8 cellular contexts compared by ENCODE assay signal in genomic region chr2:178412453-178412852, GRCh38. TPM values are rescaled to one million over a fixed set of nuclear protein-coding genes. Genes with fewer than 3 reads are reported as not detected.
A peak's percentile ranks its signal among the peaks of the same experiment; 100 is the strongest.
DNase-seq lines count a peak whose midpoint lies in the region; ATAC-seq, FAIRE-seq and TF ChIP-seq lines count a peak whose summit lies in the region.
"Not testable (repeated sequence)": the region's sequence is repeated elsewhere in the genome, so short reads cannot be mapped to it uniquely, and the experiment has no call there.

No MANE protein-coding gene starts in this region.

- not testable (repeated sequence) for TF ChIP-seq POLR2A in GM12878 (IDR thresholded peaks at IDR 0.05; ENCODE audit: low read depth, low read length)

- not testable (repeated sequence) for H3K4me1 Mint-ChIP-seq in GM23338
- H3K4me1 Mint-ChIP-seq in WTC11 (peaks cover 13% of the 10 kb centered on the region), immature natural killer cell (peaks cover 20 to 25% of the 10 kb centered on the region in 2 donors), neural crest cell (peaks cover 25% of the 10 kb centered on the region)
- peaks cover 23% of the 10 kb centered on the region for H3K4me1 Mint-ChIP-seq in activated T-cell treated with anti-CD3 and anti-CD28 coated beads, Interleukin-2, amount 50 U/mL, for 24 hours (ENCODE audit: low read depth)

- not testable (repeated sequence) for H3K27me3 ChIP-seq in BLaER1 treated with 17β-estradiol and CSF1 and Interleukin-3, amounts not matched to agents 10 nM and 100 nM; GM23338 (ENCODE audit: insufficient read depth); OCI-LY1 (ENCODE audit: insufficient read depth, low read length); GM12878 (replicated peaks in 1 of 2; ENCODE audit: control insufficient read depth in 2 of 2, insufficient read depth in 2 of 2, low read length in 1 of 2)

- H4K20me1 ChIP-seq in BLaER1 treated with 17β-estradiol and CSF1 and Interleukin-3, amounts not matched to agents 10 nM and 100 nM; GM23338 (replicated peaks; ENCODE audit: insufficient read depth); OCI-LY1 (ENCODE audit: insufficient read depth, low read length); GM12878 (ENCODE audit: control insufficient read depth, insufficient read depth): not testable (repeated sequence)

- POLR2A ChIA-PET in WTC11 (lab: Charles Lee) (interaction anchor here (0.7 to 1.5 kb wide), 3 partner anchors 130 to 1280 kb away, joined by 3 to 6 read pairs (median 3); no protein-coding TSS in a partner anchor), GM12878 (lab: Charles Lee) (interaction anchor here (1.4 to 5.1 kb wide), 3 partner anchors 8 to 19 kb away, joined by 4 to 64 read pairs (median 8); no protein-coding TSS in a partner anchor)

- peak overlapping the region in 8 of 11 experiments; percentile 92 to 99 (median 95); a peak in 9 of 22 replicates for H3K9ac ChIP-seq in BLaER1 treated with 17β-estradiol and CSF1 and Interleukin-3, amounts not matched to agents 10 nM and 100 nM
- not testable (repeated sequence) for H3K9ac ChIP-seq in OCI-LY1 (ENCODE audit: low read length)
- H3K9ac ChIP-seq in GM12878 (ENCODE audit: control insufficient read depth, insufficient read depth, low read length): peak overlapping the region; percentile 95; the same call in 1 of the 2 replicates

- intact Hi-C loops in GM12878 (cut with micrococcal nuclease; ENCODE audit: unreplicated experiment): not testable (repeated sequence)

- peak overlapping the region in 9 of 11 experiments; percentile 96 to 99 (median 99); a peak in 17 of 22 replicates for H3K27ac ChIP-seq in BLaER1 treated with 17β-estradiol and CSF1 and Interleukin-3, amounts not matched to agents 10 nM and 100 nM
- H3K27ac ChIP-seq in GM23338 (ENCODE audit: low read depth); GM12878 (ENCODE audit: control insufficient read depth, insufficient read depth): not testable (repeated sequence)
- peak overlapping the region; percentile 28 for H3K27ac ChIP-seq in OCI-LY1 (ENCODE audit: low read depth, low read length, poor library complexity, severe bottlenecking)

- H3K9me2 ChIP-seq in GM23338 (ENCODE audit: insufficient read depth); OCI-LY1 (ENCODE audit: low read depth, low read length): not testable (repeated sequence)

- ATAC-seq in GM23338, WTC11, GM12878: not testable (repeated sequence)

- not testable (repeated sequence) for H2AFZ ChIP-seq in GM23338; OCI-LY1 (ENCODE audit: low read length); GM12878 (ENCODE audit: control insufficient read depth, low read depth, low read length)

- TF ChIP-seq EP300 in GM12878 (IDR thresholded peaks at IDR 0.05; ENCODE audit: borderline replicate concordance in 1 of 2, control insufficient read depth in 1 of 2, low read depth in 2 of 2, low read length in 2 of 2): not testable (repeated sequence)

- CTCF ChIA-PET in WTC11 (lab: Charles Lee) (interaction anchor here (2.7 kb wide), 1 partner anchor 301 kb away, joined by 55 read pairs; the partner anchor contains the start of gene RBM45), GM12878 (lab: Yijun Ruan, JAX) (interaction anchor here (5.1 to 12.4 kb wide), 3 partner anchors 14 to 300 kb away, joined by 41 to 702 read pairs (median 101); partner anchors contain the start of genes PJVK, PRKRA and RBM45)

- H3K4me3 ChIP-seq in BLaER1 treated with 17β-estradiol and CSF1 and Interleukin-3, amounts not matched to agents 10 nM and 100 nM: peak overlapping the region in 6 of 10 experiments; percentile 58 to 77 (median 68); a peak in 6 of 20 replicates
- H3K4me3 ChIP-seq in GM23338; OCI-LY1 (ENCODE audit: low read depth, low read length, poor library complexity, severe bottlenecking); GM12878: not testable (repeated sequence)

- RAD21 ChIA-PET in GM12878 (lab: Charles Lee; ENCODE audit: unreplicated experiment): interaction anchor here (1.2 to 8.3 kb wide), 7 partner anchors 9 to 300 kb away, joined by 3 to 162 read pairs (median 5); partner anchors contain the start of genes PJVK, PRKRA and RBM45

- not testable (repeated sequence) for H3F3A ChIP-seq in GM23338 (replicated peaks; ENCODE audit: low read depth); OCI-LY1 (ENCODE audit: insufficient read depth, low read length)

- H3K36me3 ChIP-seq in BLaER1 treated with 17β-estradiol and CSF1 and Interleukin-3, amounts not matched to agents 10 nM and 100 nM: peaks cover 0 to 15% (median 4%) of the 10 kb centered on the region in 11 experiments; a peak in 8 of 22 replicates
- not testable (repeated sequence) for H3K36me3 ChIP-seq in GM23338 (ENCODE audit: insufficient read depth); OCI-LY1 (ENCODE audit: insufficient read depth, low read length); GM12878 (ENCODE audit: control insufficient read depth in 2 of 2, insufficient read depth in 2 of 2, low read length in 1 of 2)

- peaks cover 10% of the 10 kb centered on the region for H3K27me3 Mint-ChIP-seq in GM23338 (ENCODE audit: insufficient read depth, low read depth, poor library complexity)
- not testable (repeated sequence) for H3K27me3 Mint-ChIP-seq in WTC11 (ENCODE audit: low read depth); activated T-cell treated with anti-CD3 and anti-CD28 coated beads, Interleukin-2, amount 50 U/mL, for 24 hours; immature natural killer cell (ENCODE audit: low read depth in 3 of 3); neural crest cell (ENCODE audit: low read depth)

- H3K9me3 ChIP-seq in BLaER1 treated with 17β-estradiol and CSF1 and Interleukin-3, amounts not matched to agents 10 nM and 100 nM (replicated peaks in 1 of 11): peaks cover 0 to 14% (median 0%) of the 10 kb centered on the region in 11 experiments; a peak in 4 of 22 replicates
- not testable (repeated sequence) for H3K9me3 ChIP-seq in OCI-LY1 (ENCODE audit: low read length); GM12878 (replicated peaks; ENCODE audit: control insufficient read depth, insufficient read depth, low read length)

- not testable (repeated sequence) for DNase-seq in GM23338 (ENCODE audit: low spot score); WTC11 (ENCODE audit: low spot score); activated T-cell treated with anti-CD3 and anti-CD28 coated beads, Interleukin-2, amount 50 U/mL, for 24 hours; GM12878 (ENCODE audit: low read depth, low spot score); immature natural killer cell; neural crest cell (ENCODE audit: low read depth, low spot score)

- H3K4me3 Mint-ChIP-seq in GM23338 (peak overlapping the region; percentile 85; the same call in 2 of the 3 replicates), WTC11 (peak overlapping the region; percentile 77), immature natural killer cell (peak overlapping the region in 3 of 5 donors; percentile 86 to 95 (median 91)), neural crest cell (peak overlapping the region; percentile 87)
- peak overlapping the region; percentile 89 for H3K4me3 Mint-ChIP-seq in activated T-cell treated with anti-CD3 and anti-CD28 coated beads, Interleukin-2, amount 50 U/mL, for 24 hours

- H3K4me1 ChIP-seq in BLaER1 treated with 17β-estradiol and CSF1 and Interleukin-3, amounts not matched to agents 10 nM and 100 nM: peaks cover 16 to 50% (median 36%) of the 10 kb centered on the region in 10 experiments
- not testable (repeated sequence) for H3K4me1 ChIP-seq in GM23338 (ENCODE audit: insufficient read depth); GM12878 (ENCODE audit: control insufficient read depth, insufficient read depth, low read length)
- peaks cover 20% of the 10 kb centered on the region for H3K4me1 ChIP-seq in OCI-LY1 (ENCODE audit: insufficient read depth, low read length, severe bottlenecking)

- peak in 1 of 2 experiments; percentile 37; a peak in 2 of 4 replicates for TF ChIP-seq CTCF in GM23338 (conservative IDR thresholded peaks at IDR 0.05; ENCODE audit: low read depth in 2 of 2)
- not testable (repeated sequence) for TF ChIP-seq CTCF in OCI-LY1 (IDR thresholded peaks at IDR 0.05; ENCODE audit: low read length); WTC11 (IDR thresholded peaks at IDR 0.05); GM12878 (IDR thresholded peaks at IDR 0.05 in 2 of 3, conservative IDR thresholded peaks at IDR 0.05 in 1 of 3; ENCODE audit: control insufficient read depth in 2 of 3, extremely low read depth in 1 of 3, insufficient read depth in 1 of 3, low read depth in 3 of 3, low read length in 3 of 3); neural crest cell (conservative IDR thresholded peaks at IDR 0.05)

- not testable (repeated sequence) for H3K9me3 Mint-ChIP-seq in GM23338; WTC11; activated T-cell treated with anti-CD3 and anti-CD28 coated beads, Interleukin-2, amount 50 U/mL, for 24 hours; immature natural killer cell; neural crest cell

- SMC1A ChIA-PET in GM12878 (lab: Charles Lee; ENCODE audit: uncharacterized antibody, unreplicated experiment): interaction anchor here (0.6 to 10.6 kb wide), 3 partner anchors 14 to 632 kb away, joined by 3 to 454 read pairs (median 24); partner anchors contain the start of genes PJVK and PRKRA

- TF ChIP-seq RAD21 in GM12878 (IDR thresholded peaks at IDR 0.05; ENCODE audit: insufficient read depth, low read depth, low read length): not testable (repeated sequence)

- in situ Hi-C loops in GM12878 (cut with MboI): not testable (repeated sequence)

- not testable (repeated sequence) for FAIRE-seq in GM12878 (lab: Jason Lieb, UNC)

- H3K79me2 ChIP-seq in GM23338 (replicated peaks; ENCODE audit: insufficient read depth); OCI-LY1 (ENCODE audit: insufficient read depth, low read length): not testable (repeated sequence)
- peaks cover 23% of the 10 kb centered on the region for H3K79me2 ChIP-seq in GM12878 (ENCODE audit: control insufficient read depth, insufficient read depth, low read length)

- 96% methylated on average over 8 of the region's 8 CpGs for WGBS in GM12878 (ENCODE audit: insufficient coverage, insufficient replicate concordance, low lambda C conversion rate, missing lambda C conversion rate)

- not testable (repeated sequence) for H3K36me3 Mint-ChIP-seq in GM23338 (ENCODE audit: low read depth); WTC11; activated T-cell treated with anti-CD3 and anti-CD28 coated beads, Interleukin-2, amount 50 U/mL, for 24 hours (ENCODE audit: low read depth); immature natural killer cell; neural crest cell (ENCODE audit: low read depth)

- H3K27ac Mint-ChIP-seq in GM23338; WTC11; activated T-cell treated with anti-CD3 and anti-CD28 coated beads, Interleukin-2, amount 50 U/mL, for 24 hours; neural crest cell (ENCODE audit: unreplicated experiment): not testable (repeated sequence)
- peak overlapping the region in 3 of 6 donors; percentile 83 to 94 (median 94) for H3K27ac Mint-ChIP-seq in immature natural killer cell

- peak overlapping the region; percentile 68 to 88 (median 83); a peak in 16 of 22 replicates for H3K4me2 ChIP-seq in BLaER1 treated with 17β-estradiol and CSF1 and Interleukin-3, amounts not matched to agents 10 nM and 100 nM
- not testable (repeated sequence) for H3K4me2 ChIP-seq in GM23338; OCI-LY1 (ENCODE audit: low read length)
- peak overlapping the region; percentile 28 for H3K4me2 ChIP-seq in GM12878 (ENCODE audit: control insufficient read depth, insufficient read depth)

- BruUV-seq in GM12878 (replicated peaks; lab: Mats Ljungman, UMichigan): not testable (repeated sequence)

RNA-seq across cellular contexts. Expression of gene PRKRA, which starts 38.5 kb away (rescaled TPM):
- 63.8 and 67.1 TPM in 2 replicates for total RNA-seq in GM23338 (2014; rRNA removed; shearing (Covaris generic))
- polyA plus RNA-seq in GM23338 (2016; fragmentation: Nextera tagmentation; extraction: Ambion mirVana) (38.6 and 44.0 TPM in 2 replicates), GM12878 (2011; rRNA removed) (65.7 and 80.6 TPM in 2 replicates), GM12878 (2014; fragmentation: Illumina TruSeq; extraction: Trizol) (48.2 and 68.4 TPM in 2 replicates), GM12878 (2014; fragmentation: Nextera tagmentation; extraction: Ambion mirVana) (10 to 100 TPM; 19.1 to 25.1 TPM), GM12878 (2014; rRNA removed) (53.8 and 59.3 TPM in 2 replicates), GM12878 (2016; fragmentation: Nextera tagmentation; extraction: Ambion mirVana) (10 to 100 TPM; 71.1 to 75.6 TPM), immature natural killer cell (10 to 100 TPM; 37.7 to 57.7 (median 39.6) TPM)
- total RNA-seq in WTC11 (2021) (55.4 to 57.6 TPM (median 55.4 TPM) in 3 replicates), GM12878 (2014; rRNA removed) (70.1 and 74.5 TPM in 2 replicates), GM12878 (2014; rRNA removed; fragmentation: Illumina TruSeq; extraction: Trizol) (49.5 and 50.1 TPM in 2 replicates), GM12878 (2021) (46.8 and 49.1 TPM in 2 replicates), neural crest cell (91.9 and 96.3 TPM in 2 replicates)
- 99.5 and 101 TPM in 2 replicates for total RNA-seq in GM12878 (2013; cell fraction: nucleolus; rRNA removed)
- 27.2 TPM for polyA plus RNA-seq in GM12878 (2011; ENCODE audit: low read depth)
- polyA plus RNA-seq in GM12878 (2011; cell fraction: cytosol; rRNA removed): 40.1 and 59.0 TPM in 2 replicates
- 47.4 and 47.8 TPM in 2 replicates for polyA plus RNA-seq in GM12878 (2011; cell fraction: nucleus; rRNA removed)
- polyA plus RNA-seq in GM12878 (2012): 45.5 and 50.4 TPM in 2 replicates
- 43.6 and 62.9 TPM in 2 replicates for polyA minus RNA-seq in GM12878 (2011; rRNA and poly(A)+ RNA removed)
- polyA minus RNA-seq in GM12878 (2011; cell fraction: cytosol; rRNA and poly(A)+ RNA removed): 28.7 and 34.7 TPM in 2 replicates
- polyA minus RNA-seq in GM12878 (2011; cell fraction: nucleus; rRNA and poly(A)+ RNA removed): 68.9 and 87.0 TPM in 2 replicates

RNA-seq across cellular contexts. Expression of gene PJVK, which starts 38.7 kb away (rescaled TPM):
- total RNA-seq in GM23338 (2014; rRNA removed; shearing (Covaris generic)): 2.1 and 3.0 TPM in 2 replicates
- polyA plus RNA-seq in GM23338 (2016; fragmentation: Nextera tagmentation; extraction: Ambion mirVana) (1.5 and 1.6 TPM in 2 replicates), GM12878 (2011; rRNA removed) (6.2 and 9.5 TPM in 2 replicates), GM12878 (2014; fragmentation: Illumina TruSeq; extraction: Trizol) (6.4 and 7.4 TPM in 2 replicates), GM12878 (2014; fragmentation: Nextera tagmentation; extraction: Ambion mirVana) (1 to 10 TPM; 2.1 to 3.0 TPM), GM12878 (2014; rRNA removed) (4.0 and 6.8 TPM in 2 replicates), GM12878 (2016; fragmentation: Nextera tagmentation; extraction: Ambion mirVana) (1 to 10 TPM; 1.8 to 2.6 TPM), immature natural killer cell (under 1 TPM in 1 of 3 donors, not detected in 2; 0.19 TPM)
- total RNA-seq in WTC11 (2021) (2.5 to 6.8 TPM (median 4.4 TPM) in 3 replicates), GM12878 (2014; rRNA removed) (3.4 and 4.4 TPM in 2 replicates), GM12878 (2014; rRNA removed; fragmentation: Illumina TruSeq; extraction: Trizol) (4.3 TPM in 2 replicates), GM12878 (2021) (2.9 and 3.1 TPM in 2 replicates), neural crest cell (5.8 and 6.2 TPM in 2 replicates)
- 8.4 and 8.6 TPM in 2 replicates for total RNA-seq in GM12878 (2013; cell fraction: nucleolus; rRNA removed)
- 3.6 TPM for polyA plus RNA-seq in GM12878 (2011; ENCODE audit: low read depth)
- polyA plus RNA-seq in GM12878 (2011; cell fraction: cytosol; rRNA removed): 2.1 and 2.4 TPM in 2 replicates
- polyA plus RNA-seq in GM12878 (2011; cell fraction: nucleus; rRNA removed): 8.5 and 9.4 TPM in 2 replicates
- polyA plus RNA-seq in GM12878 (2012): 4.7 and 6.7 TPM in 2 replicates
- polyA minus RNA-seq in GM12878 (2011; rRNA and poly(A)+ RNA removed): 1.6 and 1.7 TPM in 2 replicates
- 1.1 and 1.4 TPM in 2 replicates for polyA minus RNA-seq in GM12878 (2011; cell fraction: cytosol; rRNA and poly(A)+ RNA removed)
- 3.1 and 5.6 TPM in 2 replicates for polyA minus RNA-seq in GM12878 (2011; cell fraction: nucleus; rRNA and poly(A)+ RNA removed)
